In the genomic region with DNA sequence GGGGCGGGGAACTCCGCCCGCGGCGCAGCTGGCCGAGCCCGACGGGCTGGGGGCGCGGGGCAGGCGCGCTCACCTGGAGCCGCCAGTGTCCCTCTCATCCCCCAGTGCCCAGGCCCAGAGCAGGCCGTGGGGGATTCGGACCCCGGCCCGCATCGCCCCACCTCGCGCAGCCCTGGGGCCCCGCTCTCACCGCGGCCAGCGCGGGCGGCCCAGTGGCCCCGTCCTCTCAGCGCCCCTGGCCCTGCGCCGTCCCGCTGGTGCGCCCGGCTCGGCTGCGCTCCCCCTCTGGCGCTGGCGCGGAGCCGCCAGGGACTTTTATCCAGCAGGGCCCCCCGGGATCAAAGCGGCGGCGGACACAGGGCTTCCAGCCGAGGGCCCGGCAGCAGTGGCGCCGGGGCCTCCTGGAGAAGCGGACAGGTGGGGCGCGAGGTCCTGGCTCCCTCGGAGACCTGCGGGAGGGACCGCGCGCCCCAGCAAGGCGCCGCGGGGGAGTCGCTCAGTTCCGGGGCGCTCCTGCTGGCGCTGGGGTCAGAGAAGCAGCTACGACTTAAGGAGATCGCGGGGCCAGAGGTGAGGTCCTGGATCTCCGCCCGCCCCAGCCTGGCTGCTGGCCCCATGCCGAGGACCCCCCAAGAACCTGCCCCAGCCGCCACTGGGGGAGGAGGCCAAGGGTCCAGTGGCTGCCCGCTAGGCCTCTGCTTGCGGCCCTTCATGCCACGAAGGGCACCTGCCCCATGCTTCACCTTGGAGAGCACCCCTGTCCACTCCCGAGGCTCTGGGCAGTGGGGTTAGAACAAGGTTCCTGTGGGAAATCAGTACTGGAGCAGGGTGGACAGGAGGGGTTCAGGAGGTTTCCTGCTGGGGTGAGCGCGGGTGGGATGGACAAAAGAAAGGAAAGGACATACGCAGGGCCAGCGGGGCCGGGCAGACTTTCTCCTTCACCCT, we compare ENCODE assay signal across 1 cellular context.
TF ChIP-seq lines count a peak whose summit lies in the region.

No MANE protein-coding gene starts in this region.

TF ChIP-seq in HepG2, 621 proteins besides CTCF, POLR2A, EP300 and RAD21 (continued from another document):
- TF ChIP-seq ZNF792 (CRISPR knock-in tag; IDR thresholded peaks at IDR 0.05): 0 out of 2 replicates have a peak, but pooled peaks have one; percentile 21
- 0 out of 2 replicates have a peak, but pooled peaks have one; percentile 6 for TF ChIP-seq MIER3 (CRISPR knock-in tag; IDR thresholded peaks at IDR 0.05; ENCODE audit: borderline replicate concordance)
- peak; percentile 67; the same call in 1 of the 2 replicates for TF ChIP-seq YEATS4 (CRISPR knock-in tag; IDR thresholded peaks at IDR 0.05; ENCODE audit: borderline replicate concordance)
- TF ChIP-seq, protein P1, sequence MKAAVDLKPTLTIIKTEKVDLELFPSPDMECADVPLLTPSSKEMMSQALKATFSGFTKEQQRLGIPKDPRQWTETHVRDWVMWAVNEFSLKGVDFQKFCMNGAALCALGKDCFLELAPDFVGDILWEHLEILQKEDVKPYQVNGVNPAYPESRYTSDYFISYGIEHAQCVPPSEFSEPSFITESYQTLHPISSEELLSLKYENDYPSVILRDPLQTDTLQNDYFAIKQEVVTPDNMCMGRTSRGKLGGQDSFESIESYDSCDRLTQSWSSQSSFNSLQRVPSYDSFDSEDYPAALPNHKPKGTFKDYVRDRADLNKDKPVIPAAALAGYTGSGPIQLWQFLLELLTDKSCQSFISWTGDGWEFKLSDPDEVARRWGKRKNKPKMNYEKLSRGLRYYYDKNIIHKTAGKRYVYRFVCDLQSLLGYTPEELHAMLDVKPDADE (CRISPR knock-in tag; IDR thresholded peaks at IDR 0.05): no peak
- TF ChIP-seq, protein P2, sequence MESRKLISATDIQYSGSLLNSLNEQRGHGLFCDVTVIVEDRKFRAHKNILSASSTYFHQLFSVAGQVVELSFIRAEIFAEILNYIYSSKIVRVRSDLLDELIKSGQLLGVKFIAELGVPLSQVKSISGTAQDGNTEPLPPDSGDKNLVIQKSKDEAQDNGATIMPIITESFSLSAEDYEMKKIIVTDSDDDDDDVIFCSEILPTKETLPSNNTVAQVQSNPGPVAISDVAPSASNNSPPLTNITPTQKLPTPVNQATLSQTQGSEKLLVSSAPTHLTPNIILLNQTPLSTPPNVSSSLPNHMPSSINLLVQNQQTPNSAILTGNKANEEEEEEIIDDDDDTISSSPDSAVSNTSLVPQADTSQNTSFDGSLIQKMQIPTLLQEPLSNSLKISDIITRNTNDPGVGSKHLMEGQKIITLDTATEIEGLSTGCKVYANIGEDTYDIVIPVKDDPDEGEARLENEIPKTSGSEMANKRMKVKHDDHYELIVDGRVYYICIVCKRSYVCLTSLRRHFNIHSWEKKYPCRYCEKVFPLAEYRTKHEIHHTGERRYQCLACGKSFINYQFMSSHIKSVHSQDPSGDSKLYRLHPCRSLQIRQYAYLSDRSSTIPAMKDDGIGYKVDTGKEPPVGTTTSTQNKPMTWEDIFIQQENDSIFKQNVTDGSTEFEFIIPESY (CRISPR knock-in tag; IDR thresholded peaks at IDR 0.05): peak; percentile 67; the same call in 1 of the 2 replicates
- no peak for TF ChIP-seq ZNF788 (CRISPR knock-in tag; IDR thresholded peaks at IDR 0.05; ENCODE audit: borderline replicate concordance)
- TF ChIP-seq, protein P3, sequence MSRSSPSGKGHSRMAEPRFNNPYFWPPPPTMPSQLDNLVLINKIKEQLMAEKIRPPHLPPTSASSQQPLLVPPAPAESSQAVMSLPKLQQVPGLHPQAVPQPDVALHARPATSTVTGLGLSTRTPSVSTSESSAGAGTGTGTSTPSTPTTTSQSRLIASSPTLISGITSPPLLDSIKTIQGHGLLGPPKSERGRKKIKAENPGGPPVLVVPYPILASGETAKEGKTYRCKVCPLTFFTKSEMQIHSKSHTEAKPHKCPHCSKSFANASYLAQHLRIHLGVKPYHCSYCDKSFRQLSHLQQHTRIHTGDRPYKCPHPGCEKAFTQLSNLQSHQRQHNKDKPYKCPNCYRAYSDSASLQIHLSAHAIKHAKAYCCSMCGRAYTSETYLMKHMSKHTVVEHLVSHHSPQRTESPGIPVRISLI (CRISPR knock-in tag; IDR thresholded peaks at IDR 0.05; ENCODE audit: borderline replicate concordance): 0 out of 2 replicates have a peak, but pooled peaks have one; percentile 15
- TF ChIP-seq THAP11 (CRISPR knock-in tag; IDR thresholded peaks at IDR 0.05): 0 out of 2 replicates have a peak, but pooled peaks have one; percentile 5
- peak; percentile 48 for TF ChIP-seq RBM22 (optimal IDR thresholded peaks at IDR 0.05; ENCODE audit: low read length)
- no peak for TF ChIP-seq ZNF430 (CRISPR knock-in tag; IDR thresholded peaks at IDR 0.05)
- peak; percentile 54 for TF ChIP-seq PHF8 (CRISPR knock-in tag; IDR thresholded peaks at IDR 0.05)
TF ChIP-seq in HepG2: peak in this region for 105.
